In the genomic region with DNA sequence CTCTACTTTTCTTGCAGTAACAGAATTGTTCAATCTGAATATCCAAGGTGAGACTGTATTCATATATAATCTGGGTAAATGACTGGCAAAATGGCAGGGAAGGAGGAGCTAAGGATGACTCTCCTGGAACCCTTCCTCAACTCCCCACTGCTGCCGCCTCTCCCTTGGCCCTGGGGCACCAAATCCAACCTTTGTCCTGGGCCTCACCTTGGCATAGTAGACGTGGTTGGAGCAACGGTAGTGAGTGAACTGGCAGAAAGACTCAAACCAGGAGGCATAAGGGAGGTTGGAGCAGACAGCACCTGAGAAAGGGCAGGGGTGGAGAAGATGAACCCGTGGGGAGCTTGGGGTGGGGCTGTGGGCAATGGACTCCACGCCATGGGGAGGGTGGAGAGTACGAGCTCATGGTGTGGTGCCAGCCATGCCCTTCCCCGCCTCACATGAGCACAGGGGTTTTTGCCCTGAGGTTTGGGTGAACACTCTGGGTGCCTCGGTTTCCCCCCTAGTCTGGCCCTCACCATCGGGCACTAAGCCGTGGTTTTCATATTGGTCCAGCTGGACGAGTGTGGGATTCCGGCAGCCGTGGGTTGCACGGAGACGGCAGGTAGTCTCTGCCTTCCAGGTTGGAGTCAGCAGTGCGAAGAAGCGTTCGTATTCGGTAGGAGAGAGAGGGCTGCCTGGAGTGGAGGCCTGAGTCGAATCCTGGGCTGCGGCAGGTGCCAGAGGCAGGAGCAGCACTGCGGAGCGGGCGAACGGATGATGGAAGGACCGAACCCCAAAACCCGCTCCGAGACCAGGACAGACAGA, we compare ENCODE assay signal across 9 cellular contexts. TPM values are rescaled to one million over a fixed set of nuclear protein-coding genes. Genes with fewer than 3 reads are reported as not detected.
DNase-seq lines count a peak whose midpoint lies in the region; ATAC-seq and TF ChIP-seq lines count a peak whose summit lies in the region.
"Had no signal": no experiment of that assay in that cellular context is flagged by ENCODE, and none has a peak within 500 bp of the region (broad histone marks: within the 10 kb centered on the region; RNA-seq: fewer than 3 reads in every experiment).

No MANE protein-coding gene starts in this region.

- no TSS peak for BruUV-seq in Calu3 (replicated peaks; lab: Mats Ljungman, UMichigan)

- H3K27me3 ChIP-seq in heart left ventricle: no peaks in the 10 kb centered on the region
- no peaks in the 10 kb centered on the region for H3K27me3 ChIP-seq in parathyroid adenoma (ENCODE audit: control insufficient read depth, insufficient read depth, low read length)

- H3K4me1 ChIP-seq in heart left ventricle (peaks cover 0 to 43% (median 2%) of the 10 kb centered on the region in 12 donors), parathyroid adenoma (peaks cover under 1% of the 10 kb centered on the region)

- H3K4me1 Mint-ChIP-seq in Calu3 (ENCODE audit: low read depth, unreplicated experiment): no peaks in the 10 kb centered on the region
- H3K4me1 Mint-ChIP-seq in WTC11: peaks cover 11% of the 10 kb centered on the region

- H3K9me3 ChIP-seq in heart left ventricle (peaks cover 0 to 10% (median 0%) of the 10 kb centered on the region in 12 donors), parathyroid adenoma (ENCODE audit: control insufficient read depth, low read length) (no peaks in the 10 kb centered on the region)

- no peak for TF ChIP-seq CTCF in Calu3 (IDR thresholded peaks at IDR 0.05; ENCODE audit: unreplicated experiment)
- TF ChIP-seq CTCF in WTC11 (IDR thresholded peaks at IDR 0.05): no peak
- no peak for TF ChIP-seq CTCF in heart left ventricle (IDR thresholded peaks at IDR 0.05)
- TF ChIP-seq CTCF in parathyroid adenoma (IDR thresholded peaks at IDR 0.05): no peak

- peak; percentile 36 for ATAC-seq in WTC11
- ATAC-seq in heart left ventricle: peak in 2 of 4 donors; percentile 3 to 6
- ATAC-seq in HG02759 (IDR thresholded peaks at IDR 0.05; ENCODE audit: unreplicated experiment): no peak

- peaks cover 6% of the 10 kb centered on the region for H3K9me3 Mint-ChIP-seq in Calu3 (ENCODE audit: low read depth, unreplicated experiment)
- H3K9me3 Mint-ChIP-seq in WTC11: no peaks in the 10 kb centered on the region

- H3K4me3 Mint-ChIP-seq in Calu3 (ENCODE audit: low read depth, unreplicated experiment) (no peak overlapping the region), WTC11 (peak overlapping the region; percentile 87)

- no peak overlapping the region for H2AFZ ChIP-seq in parathyroid adenoma

- H3K4me2 ChIP-seq in parathyroid adenoma (ENCODE audit: low read length): peak overlapping the region; percentile 35

- intact Hi-C loops in Calu3 (cut with micrococcal nuclease; ENCODE audit: unreplicated experiment) (no loop called here), heart left ventricle (cut with DNase I) (loop anchor here in 2 of 10 donors (2.0 to 10.0 kb wide), 2 partner anchors 16 to 82 kb away; a partner anchor contains a TSS)

- POLR2A ChIA-PET in WTC11 (lab: Charles Lee): interaction anchor here (1.0 kb wide), 2 partner anchors 11 to 26 kb away, joined by 3 read pairs; no protein-coding TSS in a partner anchor

- H3K27me3 Mint-ChIP-seq in Calu3 (ENCODE audit: unreplicated experiment): peaks cover 16% of the 10 kb centered on the region
- H3K27me3 Mint-ChIP-seq in WTC11 (ENCODE audit: low read depth): peaks cover 36% of the 10 kb centered on the region

- CTCF ChIA-PET in Calu3 (lab: Charles Lee) (no interaction called here), WTC11 (lab: Charles Lee) (interaction anchor here (0.7 to 6.2 kb wide), 9 partner anchors 11 to 179 kb away, joined by 3 to 111 read pairs (median 4); a partner anchor contains a TSS)

- H3K9ac ChIP-seq in parathyroid adenoma: no peak overlapping the region

- peaks cover 3 to 35% (median 31%) of the 10 kb centered on the region in 9 donors for H3K36me3 ChIP-seq in heart left ventricle
- H3K36me3 ChIP-seq in parathyroid adenoma (ENCODE audit: control insufficient read depth, insufficient read depth, low read length): no peaks in the 10 kb centered on the region

- no peak for TF ChIP-seq POLR2A in heart left ventricle (IDR thresholded peaks at IDR 0.05)

- peak overlapping the region in 11 of 12 donors; percentile 19 to 81 (median 62) for H3K27ac ChIP-seq in heart left ventricle
- H3K27ac ChIP-seq in parathyroid adenoma: no peak overlapping the region
- H3K27ac ChIP-seq: VCaP had no signal

- peak overlapping the region; percentile 60 for H3K27ac Mint-ChIP-seq in Calu3 (ENCODE audit: unreplicated experiment)
- H3K27ac Mint-ChIP-seq in WTC11: no peak overlapping the region

- peak overlapping the region; percentile 3 to 65 (median 56) for H3K4me3 ChIP-seq in heart left ventricle
- H3K4me3 ChIP-seq in parathyroid adenoma (ENCODE audit: low read depth, low read length): no peak overlapping the region

- DNase-seq in Calu3 (no peak), WTC11 (ENCODE audit: low spot score) (peak; percentile 33), heart left ventricle (no peak), hypothalamus (lab: John Stamatoyannopoulos, UW) (no peak), NCI-H774 (lab: John Stamatoyannopoulos, UW) (no peak)
- no peak for DNase-seq in stimulated activated CD8-positive, alpha-beta memory T cell treated with anti-CD3 and anti-CD28 coated beads, Interleukin-4, amount 100 ng/mL, for 48 hours

- no peaks in the 10 kb centered on the region for H3K79me2 ChIP-seq in parathyroid adenoma

- H3K36me3 Mint-ChIP-seq in Calu3 (ENCODE audit: insufficient read depth, unreplicated experiment) (peaks cover 21% of the 10 kb centered on the region), WTC11 (peaks cover 13% of the 10 kb centered on the region)

- 63 to 78% (median 67%) methylated on average over 27 to 28 of the region's 28 CpGs for WGBS in heart left ventricle, 4 donors

TF ChIP-seq in WTC11, 78 proteins besides CTCF, POLR2A, EP300 and RAD21:
- no peak for TF ChIP-seq NR1H2 (CRISPR knock-in tag; IDR thresholded peaks at IDR 0.05)
- TF ChIP-seq, protein P1, sequence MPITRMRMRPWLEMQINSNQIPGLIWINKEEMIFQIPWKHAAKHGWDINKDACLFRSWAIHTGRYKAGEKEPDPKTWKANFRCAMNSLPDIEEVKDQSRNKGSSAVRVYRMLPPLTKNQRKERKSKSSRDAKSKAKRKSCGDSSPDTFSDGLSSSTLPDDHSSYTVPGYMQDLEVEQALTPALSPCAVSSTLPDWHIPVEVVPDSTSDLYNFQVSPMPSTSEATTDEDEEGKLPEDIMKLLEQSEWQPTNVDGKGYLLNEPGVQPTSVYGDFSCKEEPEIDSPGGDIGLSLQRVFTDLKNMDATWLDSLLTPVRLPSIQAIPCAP (CRISPR knock-in tag; IDR thresholded peaks at IDR 0.05): no peak
- no peak for TF ChIP-seq NR3C1 (CRISPR knock-in tag; conservative IDR thresholded peaks at IDR 0.05; ENCODE audit: low read depth)
- TF ChIP-seq, protein P2, sequence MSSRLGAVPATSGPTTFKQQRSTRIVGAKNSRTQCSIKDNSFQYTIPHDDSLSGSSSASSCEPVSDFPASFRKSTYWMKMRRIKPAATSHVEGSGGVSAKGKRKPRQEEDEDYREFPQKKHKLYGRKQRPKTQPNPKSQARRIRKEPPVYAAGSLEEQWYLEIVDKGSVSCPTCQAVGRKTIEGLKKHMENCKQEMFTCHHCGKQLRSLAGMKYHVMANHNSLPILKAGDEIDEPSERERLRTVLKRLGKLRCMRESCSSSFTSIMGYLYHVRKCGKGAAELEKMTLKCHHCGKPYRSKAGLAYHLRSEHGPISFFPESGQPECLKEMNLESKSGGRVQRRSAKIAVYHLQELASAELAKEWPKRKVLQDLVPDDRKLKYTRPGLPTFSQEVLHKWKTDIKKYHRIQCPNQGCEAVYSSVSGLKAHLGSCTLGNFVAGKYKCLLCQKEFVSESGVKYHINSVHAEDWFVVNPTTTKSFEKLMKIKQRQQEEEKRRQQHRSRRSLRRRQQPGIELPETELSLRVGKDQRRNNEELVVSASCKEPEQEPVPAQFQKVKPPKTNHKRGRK (CRISPR knock-in tag; IDR thresholded peaks at IDR 0.05; ENCODE audit: borderline replicate concordance): no peak
- no peak for TF ChIP-seq TCF7 (CRISPR knock-in tag; IDR thresholded peaks at IDR 0.05; ENCODE audit: low read depth)
- no peak for TF ChIP-seq FOXJ3 (CRISPR knock-in tag; IDR thresholded peaks at IDR 0.05; ENCODE audit: borderline replicate concordance)
- TF ChIP-seq TP53 (CRISPR knock-in tag; IDR thresholded peaks at IDR 0.05): no peak
TF ChIP-seq in WTC11: peak in this region for 0.

RNA-seq across cellular contexts. Expression of a gene that starts 0.8 kb away (rescaled TPM):
- total RNA-seq in Calu3 (2022) (2.9 and 4.1 TPM in 2 replicates), WTC11 (2021) (2.1 to 4.2 TPM (median 3.2 TPM) in 3 replicates), heart left ventricle (1 to 10 TPM in 4 of 9 donors, under 1 TPM in 4, not detected in 1; 0.32 to 7.2 (median 0.99) TPM)
- under 1 TPM; 0.34 to 0.60 TPM for polyA plus RNA-seq in heart left ventricle

RNA-seq across cellular contexts. Expression of a gene that starts 10.7 kb away (rescaled TPM):
- total RNA-seq in Calu3 (2022): 2.5 and 3.2 TPM in 2 replicates
- total RNA-seq in WTC11 (2021): 0.20 to 0.57 TPM (median 0.48 TPM) in 3 replicates
- 10 to 100 TPM in 1 of 9 donors, 1 to 10 TPM in 8; 3.7 to 11.7 (median 4.8) TPM for total RNA-seq in heart left ventricle
- 1 to 10 TPM; 3.5 to 4.7 TPM for polyA plus RNA-seq in heart left ventricle

RNA-seq across cellular contexts. Expression of a gene that starts 16.4 kb away (rescaled TPM):
- total RNA-seq in Calu3 (2022) (24.9 and 26.6 TPM in 2 replicates), WTC11 (2021) (23.0 to 27.4 TPM (median 26.7 TPM) in 3 replicates), heart left ventricle (10 to 100 TPM; 17.4 to 39.0 (median 24.7) TPM)
- 10 to 100 TPM; 14.6 to 23.6 TPM for polyA plus RNA-seq in heart left ventricle

RNA-seq across cellular contexts. Expression of a gene that starts 39.3 kb away (rescaled TPM):
- total RNA-seq in Calu3 (2022) (164 and 165 TPM in 2 replicates), WTC11 (2021) (333 to 354 TPM (median 334 TPM) in 3 replicates), heart left ventricle (100 to 1,000 TPM; 131 to 237 (median 160) TPM)
- 100 to 1,000 TPM; 144 to 189 TPM for polyA plus RNA-seq in heart left ventricle

RNA-seq across cellular contexts. Expression of a gene that starts 42.7 kb away (rescaled TPM):
- total RNA-seq in Calu3 (2022) (64.9 and 68.5 TPM in 2 replicates), WTC11 (2021) (63.8 to 64.7 TPM (median 64.4 TPM) in 3 replicates), heart left ventricle (10 to 100 TPM; 19.4 to 38.1 (median 25.2) TPM)
- polyA plus RNA-seq in heart left ventricle: 10 to 100 TPM; 15.0 to 29.7 TPM
